In genomic region chr4:27684501-27685077, GRCh38 we compare ENCODE assay signal across 7 cellular contexts.
DNase-seq lines count a peak whose midpoint lies in the region; ATAC-seq, FAIRE-seq and TF ChIP-seq lines count a peak whose summit lies in the region.

No MANE protein-coding gene starts in this region.

- no peaks in the 10 kb centered on the region for H3K4me1 ChIP-seq in HepG2 (ENCODE audit: insufficient read depth, low read length)

- no peak overlapping the region for H3K27ac ChIP-seq in HL-60 (replicated peaks)
- H3K27ac ChIP-seq in HepG2 (ENCODE audit: extremely low read length, insufficient read depth, low read length) = no peak overlapping the region

- CTCF ChIA-PET in HepG2 (lab: Yijun Ruan, JAX; ENCODE audit: low intra/inter-chr PET ratio, low total read pairs) = no interaction called here

- intact Hi-C loops in HepG2 (cut with micrococcal nuclease; ENCODE audit: unreplicated experiment) = no loop called here

- peak; percentile 67 for TF ChIP-seq CTCF in GM10266 (IDR thresholded peaks at IDR 0.05; ENCODE audit: control insufficient read depth, insufficient read depth, low read depth, missing control alignments)
- peak; percentile 45 for TF ChIP-seq CTCF in HL-60 (IDR thresholded peaks at IDR 0.05; ENCODE audit: insufficient read depth, low read length)
- peak; percentile 77 for TF ChIP-seq CTCF in cardiac fibroblast (IDR thresholded peaks at IDR 0.05; ENCODE audit: low read depth, low read length)
- peak; percentile 86 for TF ChIP-seq CTCF in HepG2 (CRISPR knock-in tag; IDR thresholded peaks at IDR 0.05)

- no peaks in the 10 kb centered on the region for H3K36me3 ChIP-seq in HepG2 (replicated peaks in 1 of 2; ENCODE audit: control insufficient read depth in 1 of 2, insufficient read depth in 2 of 2, low read length in 2 of 2)

- TF ChIP-seq POLR2A in HepG2 (IDR thresholded peaks at IDR 0.05; ENCODE audit: insufficient read depth in 1 of 2, low read depth in 2 of 2, low read length in 2 of 2) = no peak

- POLR2A ChIA-PET in HepG2 (lab: Yijun Ruan, JAX) = no interaction called here

- H3K4me3 ChIP-seq in HL-60 (replicated peaks; ENCODE audit: insufficient read depth, low read length) = no peak overlapping the region
- no peak overlapping the region for H3K4me3 ChIP-seq in cardiac fibroblast (replicated peaks in 1 of 2; ENCODE audit: low read depth in 2 of 2, low read length in 2 of 2)
- H3K4me3 ChIP-seq in HepG2 (replicated peaks in 1 of 3; ENCODE audit: insufficient read depth in 1 of 3, low read depth in 2 of 3, low read length in 3 of 3) = no peak overlapping the region

- no peak overlapping the region for H3K4me2 ChIP-seq in HepG2 (ENCODE audit: low read depth, low read length)

- no TSS peak for BruUV-seq in HepG2 (replicated peaks; lab: Mats Ljungman, UMichigan)

- ATAC-seq in GM21515 (IDR thresholded peaks at IDR 0.05; ENCODE audit: unreplicated experiment) (peak; percentile 90), HepG2 (peak; percentile 99)

- H2AFZ ChIP-seq in HepG2 (ENCODE audit: low read length) = no peak overlapping the region

- DNase-seq in GM10266 (ENCODE audit: extremely low spot score) (peak; percentile 17), HL-60 (ENCODE audit: low read depth in 1 of 2, low spot score in 1 of 2) (peak; percentile 3 to 45), NOMO-1 treated with DMSO at 0.1 percent for 48 hours (lab: John Stamatoyannopoulos, UW; ENCODE audit: unreplicated experiment) (peak; percentile 35), cardiac fibroblast (ENCODE audit: low read depth in 2 of 2) (peak; percentile 43 to 62), HepG2 (ENCODE audit: low spot score) (peak; percentile 44)
- no peak for DNase-seq in activated effector memory CD4-positive, alpha-beta T cell treated with anti-CD3 and anti-CD28 coated beads, Interleukin-2, amount 50 U/mL, for 16 hours

- no peaks in the 10 kb centered on the region for H4K20me1 ChIP-seq in HepG2 (ENCODE audit: insufficient read depth, low read length)

- no peak overlapping the region for H3K9ac ChIP-seq in HepG2 (ENCODE audit: insufficient read depth, low read depth, low read length)

- no peaks in the 10 kb centered on the region for H3K79me2 ChIP-seq in HepG2 (ENCODE audit: insufficient read depth, low read length)

- peak; percentile 72 for FAIRE-seq in HepG2 (lab: Jason Lieb, UNC)

- H3K27me3 ChIP-seq in HL-60 (ENCODE audit: insufficient read depth, poor library complexity, severe bottlenecking) (no peaks in the 10 kb centered on the region), HepG2 (ENCODE audit: control insufficient read depth in 1 of 2, insufficient read depth in 2 of 2, low read length in 2 of 2) (no peaks in the 10 kb centered on the region)

- TF ChIP-seq RAD21 in HepG2 (CRISPR knock-in tag; IDR thresholded peaks at IDR 0.05) = 0 out of 2 replicates have a peak, but pooled peaks have one; percentile 30

- no peaks in the 10 kb centered on the region for H3K9me3 ChIP-seq in HepG2 (ENCODE audit: low read length)

- in situ Hi-C loops in HepG2 (cut with HindIII; ENCODE audit: extremely low pct_ligation_motif_present, low pct_unique_long_range_greater_than_20kb) = no loop called here

- no peak for TF ChIP-seq EP300 in HepG2 (IDR thresholded peaks at IDR 0.05; ENCODE audit: low read depth in 2 of 2, low read length in 2 of 2)
- TF ChIP-seq EP300 in HepG2 (CRISPR knock-in tag; IDR thresholded peaks at IDR 0.05; ENCODE audit: borderline replicate concordance) = no peak

- 26% methylated on average over 9 of the region's 9 CpGs for WGBS in HepG2 (ENCODE audit: low lambda C conversion rate)

TF ChIP-seq in HepG2, 621 proteins besides CTCF, POLR2A, EP300 and RAD21:
- no peak for TF ChIP-seq TERF1 (CRISPR knock-in tag; IDR thresholded peaks at IDR 0.05)
- TF ChIP-seq TBL1XR1 (IDR thresholded peaks at IDR 0.05; ENCODE audit: borderline replicate concordance, low read length, partially characterized antibody) = no peak
- no peak for TF ChIP-seq ZNF614 (CRISPR knock-in tag; IDR thresholded peaks at IDR 0.05; ENCODE audit: borderline replicate concordance)
- no peak for TF ChIP-seq ZEB1 (IDR thresholded peaks at IDR 0.05; ENCODE audit: insufficient replicate concordance, low read depth)
- no peak for TF ChIP-seq ZNF282 (IDR thresholded peaks at IDR 0.05; ENCODE audit: partially characterized antibody)
- no peak for TF ChIP-seq ZNF333 (CRISPR knock-in tag; IDR thresholded peaks at IDR 0.05; ENCODE audit: borderline replicate concordance)
- no peak for TF ChIP-seq ZNF160 (CRISPR knock-in tag; IDR thresholded peaks at IDR 0.05)
- TF ChIP-seq ZFX (CRISPR knock-in tag; IDR thresholded peaks at IDR 0.05; ENCODE audit: low read depth) = peak; percentile 22; the same call in 1 of the 2 replicates
- peak; percentile 49 for TF ChIP-seq SMC3 (IDR thresholded peaks at IDR 0.05; ENCODE audit: low read length)
- TF ChIP-seq ZNF30 (CRISPR knock-in tag; IDR thresholded peaks at IDR 0.05) = no peak
- TF ChIP-seq ZNF619 (CRISPR knock-in tag; IDR thresholded peaks at IDR 0.05) = no peak
- no peak for TF ChIP-seq MIXL1 (CRISPR knock-in tag; IDR thresholded peaks at IDR 0.05)
- TF ChIP-seq STAG1 (CRISPR knock-in tag; IDR thresholded peaks at IDR 0.05) = peak; percentile 85
- no peak for TF ChIP-seq SPEN (CRISPR knock-in tag; IDR thresholded peaks at IDR 0.05; ENCODE audit: low read depth)
- no peak for TF ChIP-seq KDM1A (CRISPR knock-in tag; IDR thresholded peaks at IDR 0.05)
- TF ChIP-seq NFRKB (IDR thresholded peaks at IDR 0.05) = no peak
